21 cellular contexts compared by ENCODE assay signal in the genomic region with DNA sequence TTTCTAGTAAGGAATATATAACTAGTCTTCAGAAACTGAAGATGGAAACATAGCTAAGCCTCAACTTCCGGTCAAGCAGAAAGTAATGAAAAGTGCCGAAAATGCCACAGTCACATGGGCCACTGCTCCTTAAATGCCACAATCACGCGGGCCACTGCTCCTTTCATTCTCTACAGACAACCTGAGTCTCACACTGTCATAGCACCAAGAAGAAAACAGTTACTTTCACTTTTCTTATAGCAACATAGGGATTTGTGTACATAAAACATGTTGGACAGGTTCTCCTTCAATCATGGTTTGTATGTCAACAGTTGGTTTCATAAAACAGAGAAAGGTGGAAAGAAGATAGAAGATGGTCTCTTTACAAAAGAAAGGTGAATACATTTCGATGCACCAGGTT. TPM values are rescaled to one million over a fixed set of nuclear protein-coding genes. Genes with fewer than 3 reads are reported as not detected.
DNase-seq lines count a peak whose midpoint lies in the region; ATAC-seq lines count a peak whose summit lies in the region.
"Had no signal": no experiment of that assay in that cellular context is flagged by ENCODE, and none has a peak within 500 bp of the region (broad histone marks: within the 10 kb centered on the region; RNA-seq: fewer than 3 reads in every experiment).

No MANE protein-coding gene starts in this region.

- H3K4me1 Mint-ChIP-seq in activated T-cell treated with anti-CD3 and anti-CD28 coated beads, Interleukin-2, amount 50 U/mL, for 4 hours (ENCODE audit: low read depth): no peaks in the 10 kb centered on the region
- H3K4me1 Mint-ChIP-seq: CD8-positive, alpha-beta memory T cell; mesothelial cell of epicardium had no signal

- H3K36me3 Mint-ChIP-seq in activated T-cell treated with anti-CD3 and anti-CD28 coated beads, Interleukin-2, amount 50 U/mL, for 4 hours (ENCODE audit: insufficient read depth): peaks cover 24% of the 10 kb centered on the region
- H3K36me3 Mint-ChIP-seq: mesothelial cell of epicardium had no signal

- peaks cover 15% of the 10 kb centered on the region for H3K9me3 Mint-ChIP-seq in activated T-cell treated with anti-CD3 and anti-CD28 coated beads, Interleukin-2, amount 50 U/mL, for 4 hours

- no peak overlapping the region for H3K4me3 Mint-ChIP-seq in activated T-cell treated with anti-CD3 and anti-CD28 coated beads, Interleukin-2, amount 50 U/mL, for 4 hours
- H3K4me3 Mint-ChIP-seq: activated CD8-positive, alpha-beta T cell treated with anti-CD3 and anti-CD28 coated beads, Interleukin-2, amount 10 ng/mL, durations not matched to agents 7 days and 5 days; CD8-positive, alpha-beta memory T cell; mesothelial cell of epicardium; stimulated activated naive CD8-positive, alpha-beta T cell treated with anti-CD3 and anti-CD28 coated beads, Interleukin-15, Interleukin-2, amounts not matched to agents 100 ng/mL and 50 ng/mL, for 24 hours had no signal

- peak; percentile 62 for ATAC-seq in GM18498 (IDR thresholded peaks at IDR 0.05; ENCODE audit: unreplicated experiment)
- ATAC-seq in GM19463 (IDR thresholded peaks at IDR 0.05; ENCODE audit: unreplicated experiment): peak; percentile 42
- ATAC-seq in HG02885 (IDR thresholded peaks at IDR 0.05; ENCODE audit: poor library complexity, unreplicated experiment): peak; percentile 87
- ATAC-seq in HG03565 (IDR thresholded peaks at IDR 0.05; ENCODE audit: unreplicated experiment): peak; percentile 55
- ATAC-seq in activated T-cell treated with anti-CD3 and anti-CD28 coated beads, Interleukin-2, amount 50 U/mL, for 4 hours: no peak
- ATAC-seq: activated CD8-positive, alpha-beta T cell treated with anti-CD3 and anti-CD28 coated beads, Interleukin-2, amount 10 ng/mL, durations not matched to agents 7 days and 5 days had no signal

- H3K27me3 Mint-ChIP-seq in activated T-cell treated with anti-CD3 and anti-CD28 coated beads, Interleukin-2, amount 50 U/mL, for 4 hours (ENCODE audit: low read depth): no peaks in the 10 kb centered on the region
- H3K27me3 Mint-ChIP-seq: CD8-positive, alpha-beta memory T cell; stimulated activated naive CD8-positive, alpha-beta T cell treated with anti-CD3 and anti-CD28 coated beads, Interleukin-15, Interleukin-2, amounts not matched to agents 100 ng/mL and 50 ng/mL, for 24 hours had no signal

- no peak for DNase-seq in activated T-cell treated with anti-CD3 and anti-CD28 coated beads, Interleukin-2, amount 50 U/mL, for 4 hours
- DNase-seq in NCI-H524 (lab: John Stamatoyannopoulos, UW) (no peak), T-helper 9 cell (no peak)
- DNase-seq in activated naive CD4-positive, alpha-beta T cell treated with Interleukin-2 at 50 U/mL for 16 hours: no peak
- DNase-seq: activated CD8-positive, alpha-beta T cell treated with anti-CD3 and anti-CD28 coated beads, Interleukin-2, amount 10 ng/mL, durations not matched to agents 7 days and 5 days; anterior cingulate cortex; CD8-positive, alpha-beta memory T cell; erythroblast; IMR-90; islet precursor cell; NCI-H1092; nucleus accumbens; SK-N-SH had no signal

RNA-seq across cellular contexts. Expression of a gene that starts 48.6 kb away (rescaled TPM):
- not detected for total RNA-seq in activated T-cell treated with anti-CD3 and anti-CD28 coated beads, Interleukin-2, amount 50 U/mL, for 4 hours
- total RNA-seq: activated CD8-positive, alpha-beta T cell treated with anti-CD3 and anti-CD28 coated beads, Interleukin-2, amount 10 ng/mL, durations not matched to agents 7 days and 5 days; CD8-positive, alpha-beta memory T cell; glomerular endothelial cell; IMR-90; mesothelial cell of epicardium; skeletal muscle tissue had no signal

Comparison
In these comparisons a context has a peak if more than half of its experiments do, and no peak if none do; other contexts are left out.
1. ATAC-seq: peak in GM18498 (single experiment), GM19463 (single experiment), HG02885 (single experiment) and HG03565 (single experiment); none in activated T-cell treated with anti-CD3 and anti-CD28 coated beads, Interleukin-2, amount 50 U/mL, for 4 hours (0 of 2).